ENCODE assay signal across 7 cellular contexts in the genomic region with DNA sequence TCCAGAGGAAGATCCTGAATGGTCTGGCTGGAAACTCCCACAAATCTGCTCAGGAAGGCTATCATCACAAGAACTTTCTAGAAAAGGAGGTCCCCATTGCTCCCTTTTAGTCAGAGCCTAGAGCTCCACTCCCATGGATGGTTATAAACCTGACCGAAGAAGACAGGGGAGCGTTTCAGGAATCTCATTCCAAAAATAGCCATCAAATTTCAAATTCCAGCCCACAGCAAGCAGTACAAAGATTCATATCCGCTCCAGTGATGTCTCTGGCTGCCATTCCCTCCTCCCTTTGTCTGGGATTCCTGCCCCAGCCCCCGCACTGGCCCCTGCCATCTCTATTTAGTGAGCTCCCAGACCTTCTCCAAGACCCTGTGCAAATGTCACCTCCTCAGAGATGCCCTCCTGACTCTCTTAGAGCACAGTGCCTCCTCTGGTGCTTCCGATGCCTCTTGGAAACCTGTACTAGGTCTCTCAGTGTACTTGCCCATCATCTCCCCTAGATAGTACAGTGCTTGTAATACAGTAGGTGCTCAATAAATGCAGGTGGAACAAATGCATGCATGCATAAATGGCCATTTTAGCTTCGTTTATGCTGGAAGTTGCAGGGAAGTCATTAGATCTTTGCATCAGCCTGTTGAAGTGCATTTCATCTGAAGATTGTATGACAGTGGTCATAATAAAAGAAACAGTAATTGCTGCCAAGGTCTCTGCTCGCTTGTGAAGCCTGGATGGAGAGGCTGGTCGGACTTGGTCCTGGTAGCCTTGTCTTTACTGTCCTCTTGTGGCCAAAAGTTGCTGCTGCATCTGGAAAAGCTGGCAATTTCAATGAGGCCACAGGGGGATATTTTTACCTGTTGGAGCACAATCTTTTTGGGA. TPM values are rescaled to one million over a fixed set of nuclear protein-coding genes. Genes with fewer than 3 reads are reported as not detected.
DNase-seq lines count a peak whose midpoint lies in the region; ATAC-seq and TF ChIP-seq lines count a peak whose summit lies in the region.

No MANE protein-coding gene starts in this region.

- TF ChIP-seq CTCF in KMS-11 (conservative IDR thresholded peaks at IDR 0.05; ENCODE audit: low read depth, low read length) (peak; percentile 93), RWPE1 (conservative IDR thresholded peaks at IDR 0.05; ENCODE audit: low read depth) (peak; percentile 97), liver (IDR thresholded peaks at IDR 0.05; ENCODE audit: low read depth, low read length, missing input control) (peak; percentile 100), testis (IDR thresholded peaks at IDR 0.05) (peak; percentile 86 to 98 (median 98))

- H3K36me3 ChIP-seq in KMS-11 (ENCODE audit: insufficient read depth): no peaks in the 10 kb centered on the region
- no peaks in the 10 kb centered on the region for H3K36me3 ChIP-seq in liver (ENCODE audit: control insufficient read depth in 4 of 4, insufficient read depth in 3 of 4, low read depth in 1 of 4, low read length in 3 of 4)
- no peaks in the 10 kb centered on the region for H3K36me3 ChIP-seq in testis (ENCODE audit: low read depth, missing control alignments)

- DNase-seq in EL: peak; percentile 64
- peak; percentile 77 for DNase-seq in RWPE1 (ENCODE audit: low spot score)
- peak; percentile 87 for DNase-seq in dedifferentiated amniotic fluid mesenchymal stem cell (ENCODE audit: extremely low spot score)
- DNase-seq in testis: peak; percentile 87

- H3K4me3 ChIP-seq in KMS-11 (IDR thresholded peaks at IDR 0.05; ENCODE audit: insufficient read depth, low read depth, low read length) (no peak overlapping the region), liver (ENCODE audit: low read depth in 1 of 3, low read length in 3 of 3) (no peak overlapping the region), testis (no peak overlapping the region)

- 50% methylated on average over 8 of the region's 8 CpGs for WGBS in liver
- 37 to 49% methylated on average over 8 of the region's 8 CpGs for WGBS in testis, 2 donors

- no peaks in the 10 kb centered on the region for H3K9me3 ChIP-seq in liver (ENCODE audit: control insufficient read depth in 4 of 4, low read length in 3 of 4)
- no peaks in the 10 kb centered on the region for H3K9me3 ChIP-seq in testis

- H3K4me1 ChIP-seq in KMS-11 (ENCODE audit: low read depth, poor library complexity, severe bottlenecking) (no peaks in the 10 kb centered on the region), liver (ENCODE audit: control insufficient read depth in 4 of 4, insufficient read depth in 4 of 4, low read length in 3 of 4) (peaks cover 0 to 4% (median 0%) of the 10 kb centered on the region in 4 donors), testis (peaks cover 7% of the 10 kb centered on the region)

- H3K79me2 ChIP-seq in KMS-11 (ENCODE audit: insufficient read depth, low read depth): no peaks in the 10 kb centered on the region

- no peak overlapping the region for H3K4me2 ChIP-seq in KMS-11

- CTCF ChIA-PET in RWPE1 (lab: Yijun Ruan, JAX): interaction anchor here (0.5 to 2.3 kb wide), 25 partner anchors 14 to 1170 kb away, joined by 3 to 21 read pairs (median 4); no protein-coding TSS in a partner anchor

- intact Hi-C loops in testis (cut with DNase I; ENCODE audit: low total_unique reads): no loop called here

- no peaks in the 10 kb centered on the region for H3K27me3 ChIP-seq in KMS-11 (ENCODE audit: insufficient read depth, low read depth)
- no peaks in the 10 kb centered on the region for H3K27me3 ChIP-seq in liver (ENCODE audit: control insufficient read depth in 4 of 4, insufficient read depth in 4 of 4, low read length in 3 of 4)
- H3K27me3 ChIP-seq in testis: no peaks in the 10 kb centered on the region

- POLR2A ChIA-PET in RWPE1 (lab: Yijun Ruan, JAX; ENCODE audit: low non-redundant PET): no interaction called here

- no peaks in the 10 kb centered on the region for H4K20me1 ChIP-seq in KMS-11 (ENCODE audit: insufficient read depth)

- TF ChIP-seq RAD21 in liver (IDR thresholded peaks at IDR 0.05): peak; percentile 100

- TF ChIP-seq POLR2A in testis (IDR thresholded peaks at IDR 0.05): no peak

- ATAC-seq in GM21390 (IDR thresholded peaks at IDR 0.05; ENCODE audit: unreplicated experiment): peak; percentile 68

- H3K9ac ChIP-seq in KMS-11: no peak overlapping the region
- H3K9ac ChIP-seq in liver (ENCODE audit: low read depth in 1 of 2, low read length in 2 of 2): no peak overlapping the region

- H3K27ac ChIP-seq in KMS-11 (no peak overlapping the region), RWPE1 (no peak overlapping the region), liver (ENCODE audit: low read depth in 1 of 2, low read length in 2 of 2) (no peak overlapping the region), testis (no peak overlapping the region)

- H2AFZ ChIP-seq in KMS-11 (ENCODE audit: low read depth): no peak overlapping the region

TF ChIP-seq in liver, 16 proteins besides CTCF, POLR2A, EP300 and RAD21:
- TF ChIP-seq HNF4A (conservative IDR thresholded peaks at IDR 0.05) (peak in 1 of 2 donors; percentile 38), RXRA (IDR thresholded peaks at IDR 0.05) (peak in 1 of 2 donors; percentile 29), SP1 (IDR thresholded peaks at IDR 0.05) (no peak)
- TF ChIP-seq, protein P1, sequence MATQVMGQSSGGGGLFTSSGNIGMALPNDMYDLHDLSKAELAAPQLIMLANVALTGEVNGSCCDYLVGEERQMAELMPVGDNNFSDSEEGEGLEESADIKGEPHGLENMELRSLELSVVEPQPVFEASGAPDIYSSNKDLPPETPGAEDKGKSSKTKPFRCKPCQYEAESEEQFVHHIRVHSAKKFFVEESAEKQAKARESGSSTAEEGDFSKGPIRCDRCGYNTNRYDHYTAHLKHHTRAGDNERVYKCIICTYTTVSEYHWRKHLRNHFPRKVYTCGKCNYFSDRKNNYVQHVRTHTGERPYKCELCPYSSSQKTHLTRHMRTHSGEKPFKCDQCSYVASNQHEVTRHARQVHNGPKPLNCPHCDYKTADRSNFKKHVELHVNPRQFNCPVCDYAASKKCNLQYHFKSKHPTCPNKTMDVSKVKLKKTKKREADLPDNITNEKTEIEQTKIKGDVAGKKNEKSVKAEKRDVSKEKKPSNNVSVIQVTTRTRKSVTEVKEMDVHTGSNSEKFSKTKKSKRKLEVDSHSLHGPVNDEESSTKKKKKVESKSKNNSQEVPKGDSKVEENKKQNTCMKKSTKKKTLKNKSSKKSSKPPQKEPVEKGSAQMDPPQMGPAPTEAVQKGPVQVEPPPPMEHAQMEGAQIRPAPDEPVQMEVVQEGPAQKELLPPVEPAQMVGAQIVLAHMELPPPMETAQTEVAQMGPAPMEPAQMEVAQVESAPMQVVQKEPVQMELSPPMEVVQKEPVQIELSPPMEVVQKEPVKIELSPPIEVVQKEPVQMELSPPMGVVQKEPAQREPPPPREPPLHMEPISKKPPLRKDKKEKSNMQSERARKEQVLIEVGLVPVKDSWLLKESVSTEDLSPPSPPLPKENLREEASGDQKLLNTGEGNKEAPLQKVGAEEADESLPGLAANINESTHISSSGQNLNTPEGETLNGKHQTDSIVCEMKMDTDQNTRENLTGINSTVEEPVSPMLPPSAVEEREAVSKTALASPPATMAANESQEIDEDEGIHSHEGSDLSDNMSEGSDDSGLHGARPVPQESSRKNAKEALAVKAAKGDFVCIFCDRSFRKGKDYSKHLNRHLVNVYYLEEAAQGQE (IDR thresholded peaks at IDR 0.05): no peak

RNA-seq across cellular contexts. Expression of a gene that starts 32.0 kb away (rescaled TPM):
- total RNA-seq in liver (100 to 1,000 TPM; 147 to 247 TPM), testis (under 1 TPM in 1 of 2 donors, not detected in 1; 0.37 TPM)
- polyA plus RNA-seq in liver (100 to 1,000 TPM; 109 to 259 TPM), testis (ENCODE audit: insufficient read depth, low read depth, low replicate concordance) (1.9 TPM)

Comparison
In these comparisons a context has a peak if more than half of its experiments do, and no peak if none do; other contexts are left out.
1. RNA of a gene that starts 32.0 kb away (total RNA-seq): 147 to 247 TPM in liver; 0.37 TPM in testis; every median in the first group is over 100 times any median in the second.
2. Peak in every context shown above with its lines, with median percentiles within 50 percentile points of each other: DNase-seq and CTCF ChIP-seq.